ENCODE assay signal across 29 cellular contexts in the genomic region with DNA sequence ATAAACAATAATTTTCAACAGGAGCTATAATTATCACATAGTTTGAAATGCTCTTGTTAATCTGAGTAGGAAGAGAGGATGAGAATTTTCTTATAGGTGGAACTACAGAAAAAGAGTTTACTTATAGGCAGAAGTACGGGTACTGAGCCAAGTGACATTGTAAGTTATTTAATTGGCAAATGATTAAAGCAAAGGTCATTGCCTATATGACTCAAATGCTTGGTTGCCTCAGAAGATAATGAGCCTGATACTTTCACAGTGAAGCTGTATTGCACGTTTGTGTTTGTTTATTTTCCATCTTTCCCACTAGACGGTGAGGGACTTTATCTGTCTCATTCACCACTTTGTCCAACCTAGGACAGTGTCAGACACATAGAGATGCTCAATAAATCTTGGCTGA.
"Had no signal": no experiment of that assay in that cellular context is flagged by ENCODE, and none has a peak within 500 bp of the region (broad histone marks: within the 10 kb centered on the region; RNA-seq: fewer than 3 reads in every experiment).

No MANE protein-coding gene starts in this region.

- H3K4me1 Mint-ChIP-seq: natural killer cell; nephron; neural progenitor cell; stimulated activated naive B cell treated with anti-CD40 and anti-IgM and Interleukin-4, amounts not matched to agents 10 μg/mL and 1 μg/mL and 100 μg/mL, for 72 hours had no signal

- H3K9me3 Mint-ChIP-seq: natural killer cell; stimulated activated naive CD8-positive, alpha-beta T cell treated with anti-CD3 and anti-CD28 coated beads, Interleukin-15, Interleukin-2, amounts not matched to agents 100 ng/mL and 50 ng/mL, for 24 hours had no signal

- H3K36me3 ChIP-seq: neural progenitor cell, ovary, right lobe of liver, sigmoid colon, spleen, stomach, thoracic aorta, thyroid gland, tibial nerve, upper lobe of left lung, vagina had no signal

- H3K36me3 Mint-ChIP-seq: natural killer cell, neural progenitor cell had no signal

- H3K27me3 Mint-ChIP-seq: progenitor cell of endocrine pancreas; stimulated activated naive B cell treated with anti-CD40 and anti-IgM and Interleukin-4, amounts not matched to agents 10 μg/mL and 1 μg/mL and 100 μg/mL, for 72 hours; stimulated activated naive CD8-positive, alpha-beta T cell treated with anti-CD3 and anti-CD28 coated beads, Interleukin-15, Interleukin-2, amounts not matched to agents 100 ng/mL and 50 ng/mL, for 24 hours had no signal

- DNase-seq: natural killer cell; occipital lobe; ovary; posterior cingulate gyrus; psoas muscle; right cardiac atrium; right lobe of liver; sigmoid colon; spleen; stimulated activated CD4-positive, alpha-beta T cell treated with anti-CD3 and anti-CD28 coated beads, Interleukin-12 subunit alpha, Interleukin-12 subunit beta, amount 100 ng/mL, for 4 hours; stimulated activated CD4-positive, alpha-beta T cell treated with anti-CD3 and anti-CD28 coated beads, Interleukin-1b, Interleukin-23, amount 100 ng/mL, for 48 hours; stimulated activated CD4-positive, alpha-beta T cell treated with anti-CD3 and anti-CD28 coated beads, Interleukin-4, amount 100 ng/mL, for 1 hour; stimulated activated CD4-positive, alpha-beta T cell treated with anti-CD3 and anti-CD28 coated beads, Interleukin-4, amount 100 ng/mL, for 4 hours; stimulated activated CD8-positive, alpha-beta memory T cell treated with anti-CD3 and anti-CD28 coated beads, Interleukin-4, amount 100 ng/mL, for 48 hours; stimulated activated naive B cell treated with anti-CD40 and anti-IgM and Interleukin-4, amounts not matched to agents 10 μg/mL and 1 μg/mL and 100 μg/mL, for 72 hours; stimulated activated naive CD4-positive, alpha-beta T cell treated with Interleukin-2 at 50 U/mL for 16 hours; stomach; thyroid gland; trophoblast cell; upper lobe of left lung had no signal

- H3K9me3 ChIP-seq: ovary, psoas muscle, right lobe of liver, sigmoid colon, spleen, stomach, thoracic aorta, thyroid gland, tibial nerve, upper lobe of left lung, vagina had no signal

- H3K27ac Mint-ChIP-seq: natural killer cell; nephron; neural progenitor cell; progenitor cell of endocrine pancreas; stimulated activated naive B cell treated with anti-CD40 and anti-IgM and Interleukin-4, amounts not matched to agents 10 μg/mL and 1 μg/mL and 100 μg/mL, for 72 hours; stimulated activated naive CD8-positive, alpha-beta T cell treated with anti-CD3 and anti-CD28 coated beads, Interleukin-15, Interleukin-2, amounts not matched to agents 100 ng/mL and 50 ng/mL, for 24 hours had no signal

- H3K4me1 ChIP-seq: neural progenitor cell, parathyroid adenoma, psoas muscle, right lobe of liver, sigmoid colon, spleen, stomach, thyroid gland, tibial nerve, upper lobe of left lung, vagina had no signal

- ATAC-seq: natural killer cell; psoas muscle; right cardiac atrium; right lobe of liver; stimulated activated naive B cell treated with anti-CD40 and anti-IgM and Interleukin-4, amounts not matched to agents 10 μg/mL and 1 μg/mL and 100 μg/mL, for 72 hours had no signal

- H3K4me3 Mint-ChIP-seq: natural killer cell; nephron; neural progenitor cell; stimulated activated naive B cell treated with anti-CD40 and anti-IgM and Interleukin-4, amounts not matched to agents 10 μg/mL and 1 μg/mL and 100 μg/mL, for 72 hours; stimulated activated naive CD8-positive, alpha-beta T cell treated with anti-CD3 and anti-CD28 coated beads, Interleukin-15, Interleukin-2, amounts not matched to agents 100 ng/mL and 50 ng/mL, for 24 hours had no signal

- H3K4me3 ChIP-seq: neural progenitor cell, ovary, psoas muscle, right lobe of liver, sigmoid colon, smooth muscle cell, spleen, stomach, thoracic aorta, thyroid gland, tibial nerve, upper lobe of left lung, vagina had no signal
